28 cellular contexts compared by ENCODE assay signal in the genomic region with DNA sequence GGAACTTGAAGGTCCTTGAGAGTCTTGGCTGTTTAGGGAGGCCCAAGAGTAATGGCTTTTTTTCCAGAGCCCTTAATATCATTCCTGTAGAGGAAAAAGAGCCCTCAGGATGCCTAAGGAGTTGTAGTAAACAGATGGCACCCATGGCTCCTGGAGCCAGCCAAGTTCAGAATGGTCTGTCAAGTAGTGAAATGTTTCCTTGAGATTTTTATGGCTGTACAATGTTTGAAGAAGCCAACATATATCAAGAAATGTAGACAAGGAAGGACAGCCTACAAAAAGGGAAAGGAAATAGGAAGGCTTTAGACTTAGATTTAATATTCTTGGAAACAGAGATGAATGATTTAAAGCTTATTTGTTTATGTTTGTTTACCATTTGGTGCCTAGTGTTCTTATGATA.
"Had no signal": no experiment of that assay in that cellular context is flagged by ENCODE, and none has a peak within 500 bp of the region (broad histone marks: within the 10 kb centered on the region; RNA-seq: fewer than 3 reads in every experiment).

No MANE protein-coding gene starts in this region.

- H3K27me3 Mint-ChIP-seq: progenitor cell of endocrine pancreas, type B pancreatic cell had no signal

- H3K36me3 ChIP-seq: left ventricle myocardium inferior, neural progenitor cell, neutrophil, right atrium auricular region, right lobe of liver, tibial nerve, uterus had no signal

- ATAC-seq: natural killer cell; stimulated activated naive CD8-positive, alpha-beta T cell treated with anti-CD3 and anti-CD28 coated beads, Interleukin-15, amount 100 ng/mL, for 72 hours had no signal

- H3K4me3 ChIP-seq: left ventricle myocardium inferior, lung, neural progenitor cell, right atrium auricular region, right lobe of liver, smooth muscle cell, tibial nerve, uterus had no signal

- H3K4me3 Mint-ChIP-seq: immature natural killer cell; memory B cell; naive B cell; natural killer cell; nephron progenitor cell; neural progenitor cell; stimulated activated memory B cell treated with anti-CD40 and anti-IgM and Interleukin-4, amounts not matched to agents 10 μg/mL and 1 μg/mL and 100 μg/mL, for 72 hours; stimulated activated naive CD8-positive, alpha-beta T cell treated with anti-CD3 and anti-CD28 coated beads, Interleukin-15, amount 100 ng/mL, for 72 hours; type B pancreatic cell had no signal

- H3K9me3 ChIP-seq: left ventricle myocardium inferior, neutrophil, right atrium auricular region, right lobe of liver, tibial nerve, uterus had no signal

- H3K36me3 Mint-ChIP-seq: immature natural killer cell; memory B cell; naive B cell; natural killer cell; neural progenitor cell; stimulated activated memory B cell treated with anti-CD40 and anti-IgM and Interleukin-4, amounts not matched to agents 10 μg/mL and 1 μg/mL and 100 μg/mL, for 72 hours had no signal

- H2AFZ ChIP-seq: neural progenitor cell, parathyroid adenoma had no signal

- H3K4me1 Mint-ChIP-seq: memory B cell; neural progenitor cell; stimulated activated memory B cell treated with anti-CD40 and anti-IgM and Interleukin-4, amounts not matched to agents 10 μg/mL and 1 μg/mL and 100 μg/mL, for 72 hours had no signal

- H3K9me3 Mint-ChIP-seq: memory B cell; natural killer cell; nephron progenitor cell; neural progenitor cell; stimulated activated memory B cell treated with anti-CD40 and anti-IgM and Interleukin-4, amounts not matched to agents 10 μg/mL and 1 μg/mL and 100 μg/mL, for 72 hours; stimulated activated naive CD8-positive, alpha-beta T cell treated with anti-CD3 and anti-CD28 coated beads, Interleukin-15, amount 100 ng/mL, for 72 hours; type B pancreatic cell had no signal

- H3K27me3 ChIP-seq: neural progenitor cell, neutrophil, right atrium auricular region, right lobe of liver, tibial nerve, uterus had no signal

- H3K27ac ChIP-seq: left ventricle myocardium inferior, neural progenitor cell, neutrophil, parathyroid adenoma, right atrium auricular region, right lobe of liver, tibial nerve, uterus had no signal

- H3K4me2 ChIP-seq: neural progenitor cell, smooth muscle cell had no signal

- DNase-seq: hypothalamus; immature natural killer cell; kidney; left ventricle myocardium inferior; naive B cell; natural killer cell; nephron progenitor cell; occipital lobe; right lobe of liver; stimulated activated CD4-positive, alpha-beta T cell treated with anti-CD3 and anti-CD28 coated beads, Interleukin-1b, Interleukin-23, amount 100 ng/mL, for 48 hours; stimulated activated CD4-positive, alpha-beta T cell treated with anti-CD3 and anti-CD28 coated beads, Interleukin-2, amount 100 ng/mL, for 48 hours; stimulated activated CD4-positive, alpha-beta T cell treated with anti-CD3 and anti-CD28 coated beads, Interleukin-4, amount 100 ng/mL, for 4 hours; stimulated activated CD8-positive, alpha-beta memory T cell treated with anti-CD3 and anti-CD28 coated beads, Interleukin-4, amount 100 ng/mL, for 48 hours; stimulated activated naive CD4-positive, alpha-beta T cell treated with Interleukin-2 at 50 U/mL for 16 hours; stimulated activated naive CD8-positive, alpha-beta T cell treated with anti-CD3 and anti-CD28 coated beads, Interleukin-15, amount 100 ng/mL, for 72 hours; substantia nigra; uterus had no signal

- H3K4me1 ChIP-seq: left ventricle myocardium inferior, parathyroid adenoma, right atrium auricular region, right lobe of liver, tibial nerve, uterus had no signal

- H3K27ac Mint-ChIP-seq: immature natural killer cell; memory B cell; naive B cell; natural killer cell; nephron progenitor cell; neural progenitor cell; progenitor cell of endocrine pancreas; stimulated activated memory B cell treated with anti-CD40 and anti-IgM and Interleukin-4, amounts not matched to agents 10 μg/mL and 1 μg/mL and 100 μg/mL, for 72 hours; stimulated activated naive CD8-positive, alpha-beta T cell treated with anti-CD3 and anti-CD28 coated beads, Interleukin-15, amount 100 ng/mL, for 72 hours; type B pancreatic cell had no signal

- H3K9ac ChIP-seq: neural progenitor cell, parathyroid adenoma had no signal

- H3K79me2 ChIP-seq: parathyroid adenoma had no signal
